Comparison of ENCODE assay signal across 17 cellular contexts in the genomic region with DNA sequence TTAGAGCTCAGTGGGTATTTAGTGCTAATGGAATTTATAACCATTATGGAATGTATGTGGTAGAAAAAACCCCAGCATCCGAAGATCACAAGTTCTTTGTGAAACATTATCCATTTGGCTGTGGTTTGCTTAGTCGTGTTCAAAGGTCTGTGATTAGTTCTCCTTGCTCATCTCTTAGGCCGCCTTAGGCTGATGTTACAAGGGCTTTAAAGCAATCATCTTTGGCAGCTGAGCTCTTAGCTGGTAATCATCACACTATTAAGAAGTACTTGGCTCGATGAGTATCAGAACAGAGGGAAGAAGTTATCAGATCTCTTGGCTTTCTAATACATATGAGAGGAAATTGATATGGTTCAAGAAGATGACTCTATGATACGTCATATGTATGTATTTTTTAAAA.
DNase-seq lines count a peak whose midpoint lies in the region; ATAC-seq and TF ChIP-seq lines count a peak whose summit lies in the region.
"Had no signal": no experiment of that assay in that cellular context is flagged by ENCODE, and none has a peak within 500 bp of the region (broad histone marks: within the 10 kb centered on the region; RNA-seq: fewer than 3 reads in every experiment).

No MANE protein-coding gene starts in this region.

- ATAC-seq in HG03135 (IDR thresholded peaks at IDR 0.05; ENCODE audit: unreplicated experiment), result no peak
- no peak for ATAC-seq in activated CD4-positive, alpha-beta T cell treated with anti-CD3 and anti-CD28 coated beads for 36 hours
- ATAC-seq: stimulated activated effector memory CD8-positive, alpha-beta T cell treated with anti-CD3 and anti-CD28 coated beads, Interleukin-12 subunit alpha, Interleukin-12 subunit beta, amount 100 ng/mL, for 72 hours had no signal

- in situ Hi-C loops in brain microvascular endothelial cell (cut with HindIII; ENCODE audit: low pct_ligation_motif_present, low sequenced_read_pairs), result no loop called here

- no peaks in the 10 kb centered on the region for H3K4me1 Mint-ChIP-seq in activated CD4-positive, alpha-beta T cell treated with anti-CD3 and anti-CD28 coated beads for 36 hours
- H3K4me1 Mint-ChIP-seq: stimulated activated effector memory CD8-positive, alpha-beta T cell treated with anti-CD3 and anti-CD28 coated beads, Interleukin-12 subunit alpha, Interleukin-12 subunit beta, amount 100 ng/mL, for 72 hours had no signal

- H3K9me3 Mint-ChIP-seq in activated CD4-positive, alpha-beta T cell treated with anti-CD3 and anti-CD28 coated beads for 36 hours (ENCODE audit: low read depth), result peaks cover 2% of the 10 kb centered on the region
- H3K9me3 Mint-ChIP-seq: activated naive CD4-positive, alpha-beta T cell treated with anti-CD3 and anti-CD28 coated beads for 36 hours; dendritic cell treated with granulocyte-macrophage colony-stimulating factor and Interleukin-4, amounts not matched to agents 40 ng/mL and 50 ng/mL, for 4 days had no signal

- intact Hi-C loops in activated CD4-positive, alpha-beta T cell treated with anti-CD3 and anti-CD28 coated beads for 36 hours (cut with DNase I, micrococcal nuclease), result no loop called here

- DNase-seq in AG08396 (ENCODE audit: low spot score) (peak; percentile 42), LHCN-M2 (ENCODE audit: low read depth) (peak; percentile 89), brain microvascular endothelial cell (peak; percentile 80), kidney epithelial cell (ENCODE audit: low read depth) (peak; percentile 29), DMS 273 (lab: John Stamatoyannopoulos, UW; ENCODE audit: unreplicated experiment) (no peak)
- DNase-seq in activated CD4-positive, alpha-beta T cell treated with anti-CD3 and anti-CD28 coated beads for 36 hours, result no peak
- DNase-seq in activated CD8-positive, alpha-beta memory T cell treated with anti-CD3 and anti-CD28 coated beads for 24 hours, result no peak
- DNase-seq: activated CD4-positive, alpha-beta T cell treated with anti-CD3 and anti-CD28 coated beads, Interleukin-2, amount 50 U/mL, for 48 hours; activated naive CD4-positive, alpha-beta T cell treated with anti-CD3 and anti-CD28 coated beads for 36 hours; GDM1; ovary; stimulated activated CD4-positive, alpha-beta T cell treated with anti-CD3 and anti-CD28 coated beads, Interleukin-2, amount 100 ng/mL, for 24 hours; T-helper 9 cell had no signal

- H3K27ac Mint-ChIP-seq in activated CD4-positive, alpha-beta T cell treated with anti-CD3 and anti-CD28 coated beads for 36 hours, result no peak overlapping the region
- H3K27ac Mint-ChIP-seq: activated naive CD4-positive, alpha-beta T cell treated with anti-CD3 and anti-CD28 coated beads for 36 hours; dendritic cell treated with granulocyte-macrophage colony-stimulating factor and Interleukin-4, amounts not matched to agents 40 ng/mL and 50 ng/mL, for 4 days; stimulated activated effector memory CD8-positive, alpha-beta T cell treated with anti-CD3 and anti-CD28 coated beads, Interleukin-12 subunit alpha, Interleukin-12 subunit beta, amount 100 ng/mL, for 72 hours had no signal

- H3K36me3 Mint-ChIP-seq in activated CD4-positive, alpha-beta T cell treated with anti-CD3 and anti-CD28 coated beads for 36 hours (ENCODE audit: low read depth), result no peaks in the 10 kb centered on the region
- H3K36me3 Mint-ChIP-seq: stimulated activated effector memory CD8-positive, alpha-beta T cell treated with anti-CD3 and anti-CD28 coated beads, Interleukin-12 subunit alpha, Interleukin-12 subunit beta, amount 100 ng/mL, for 72 hours had no signal

- peak overlapping the region; percentile 71 for H3K27ac ChIP-seq in brain microvascular endothelial cell
- H3K27ac ChIP-seq: BLaER1 treated with 17β-estradiol and CSF1 and Interleukin-3, amounts not matched to agents 10 nM and 100 nM; ovary had no signal

- H3K36me3 ChIP-seq in brain microvascular endothelial cell (replicated peaks) (no peaks in the 10 kb centered on the region), kidney epithelial cell (ENCODE audit: control insufficient read depth, insufficient read depth, low read length) (no peaks in the 10 kb centered on the region)
- H3K36me3 ChIP-seq: BLaER1 treated with 17β-estradiol and CSF1 and Interleukin-3, amounts not matched to agents 10 nM and 100 nM; ovary had no signal

- CTCF ChIA-PET in activated CD4-positive, alpha-beta T cell treated with anti-CD3 and anti-CD28 coated beads for 36 hours (lab: Charles Lee), result no interaction called here

- no peak overlapping the region for H3K4me3 Mint-ChIP-seq in activated CD4-positive, alpha-beta T cell treated with anti-CD3 and anti-CD28 coated beads for 36 hours
- H3K4me3 Mint-ChIP-seq: activated naive CD4-positive, alpha-beta T cell treated with anti-CD3 and anti-CD28 coated beads for 36 hours; dendritic cell treated with granulocyte-macrophage colony-stimulating factor and Interleukin-4, amounts not matched to agents 40 ng/mL and 50 ng/mL, for 4 days; stimulated activated effector memory CD8-positive, alpha-beta T cell treated with anti-CD3 and anti-CD28 coated beads, Interleukin-12 subunit alpha, Interleukin-12 subunit beta, amount 100 ng/mL, for 72 hours had no signal

- H3K4me3 ChIP-seq in brain microvascular endothelial cell (ENCODE audit: low read depth, low read length) (no peak overlapping the region), kidney epithelial cell (ENCODE audit: low read depth, low read length) (no peak overlapping the region)
- H3K4me3 ChIP-seq: BLaER1 treated with 17β-estradiol and CSF1 and Interleukin-3, amounts not matched to agents 10 nM and 100 nM; ovary had no signal

- TF ChIP-seq CTCF in brain microvascular endothelial cell (IDR thresholded peaks at IDR 0.05; ENCODE audit: low read depth, low read length, missing control alignments), result no peak
- no peak for TF ChIP-seq CTCF in kidney epithelial cell (IDR thresholded peaks at IDR 0.05; ENCODE audit: insufficient read depth, low read length, poor library complexity, severe bottlenecking)

- H3K27me3 ChIP-seq in brain microvascular endothelial cell (replicated peaks), result no peaks in the 10 kb centered on the region
- no peaks in the 10 kb centered on the region for H3K27me3 ChIP-seq in kidney epithelial cell (ENCODE audit: control insufficient read depth, insufficient read depth, low read length)
- H3K27me3 ChIP-seq: BLaER1 treated with 17β-estradiol and CSF1 and Interleukin-3, amounts not matched to agents 10 nM and 100 nM; ovary had no signal

- POLR2A ChIA-PET in activated CD4-positive, alpha-beta T cell treated with anti-CD3 and anti-CD28 coated beads for 36 hours (lab: Charles Lee), result no interaction called here

- no peaks in the 10 kb centered on the region for H3K27me3 Mint-ChIP-seq in activated CD4-positive, alpha-beta T cell treated with anti-CD3 and anti-CD28 coated beads for 36 hours
- H3K27me3 Mint-ChIP-seq: dendritic cell treated with granulocyte-macrophage colony-stimulating factor and Interleukin-4, amounts not matched to agents 40 ng/mL and 50 ng/mL, for 4 days had no signal

Comparison
In these comparisons a context has a peak if more than half of its experiments do, and no peak if none do; other contexts are left out.
1. DNase-seq: peak in AG08396 (single experiment), LHCN-M2 (single experiment), brain microvascular endothelial cell (single experiment) and kidney epithelial cell (single experiment); none in DMS 273 (single experiment), activated CD4-positive, alpha-beta T cell treated with anti-CD3 and anti-CD28 coated beads for 36 hours (single experiment) and activated CD8-positive, alpha-beta memory T cell treated with anti-CD3 and anti-CD28 coated beads for 24 hours (single experiment).